In genomic region chr22:40603088-40603605, GRCh38 we compare ENCODE assay signal across 10 cellular contexts. TPM values are rescaled to one million over a fixed set of nuclear protein-coding genes. Genes with fewer than 3 reads are reported as not detected.
DNase-seq lines count a peak whose midpoint lies in the region; ATAC-seq and TF ChIP-seq lines count a peak whose summit lies in the region.
"Had no signal": no experiment of that assay in that cellular context is flagged by ENCODE, and none has a peak within 500 bp of the region (broad histone marks: within the 10 kb centered on the region; RNA-seq: fewer than 3 reads in every experiment).

No MANE protein-coding gene starts in this region.

- no peak overlapping the region for H3K4me3 ChIP-seq in astrocyte of the cerebellum (ENCODE audit: low read depth, low read length)
- no peak overlapping the region for H3K4me3 ChIP-seq in suprapubic skin

- TF ChIP-seq EP300 in suprapubic skin (IDR thresholded peaks at IDR 0.05) = no peak

- H3K4me1 ChIP-seq in suprapubic skin = peaks cover 46% of the 10 kb centered on the region

- TF ChIP-seq POLR2A in suprapubic skin (IDR thresholded peaks at IDR 0.05) = no peak

- in situ Hi-C loops in astrocyte of the cerebellum (cut with HindIII; ENCODE audit: low sequenced_read_pairs) = no loop called here

- DNase-seq in HT1080 (ENCODE audit: low read depth) (peak; percentile 40), astrocyte of the cerebellum (ENCODE audit: low read depth) (peak; percentile 67), immature natural killer cell (no peak), suprapubic skin (ENCODE audit: low spot score in 2 of 2) (no peak), NCI-H345 (lab: John Stamatoyannopoulos, UW) (no peak)
- DNase-seq: activated CD4-positive, alpha-beta T cell treated with anti-CD3 and anti-CD28 coated beads for 36 hours; aorta; occipital lobe had no signal

- no peaks in the 10 kb centered on the region for H3K36me3 ChIP-seq in suprapubic skin

- H3K4me3 Mint-ChIP-seq in immature natural killer cell = no peak overlapping the region
- H3K4me3 Mint-ChIP-seq: activated CD4-positive, alpha-beta T cell treated with anti-CD3 and anti-CD28 coated beads for 36 hours had no signal

- no peaks in the 10 kb centered on the region for H3K9me3 ChIP-seq in suprapubic skin

- whole genome bisulfite sequencing in suprapubic skin = 21% methylated on average over 4 of the region's 4 CpGs

- ATAC-seq in HG03108 (IDR thresholded peaks at IDR 0.05; ENCODE audit: unreplicated experiment) (no peak), GM21786 (IDR thresholded peaks at IDR 0.05; ENCODE audit: unreplicated experiment) (no peak)
- ATAC-seq: activated CD4-positive, alpha-beta T cell treated with anti-CD3 and anti-CD28 coated beads for 36 hours had no signal

- H3K27me3 ChIP-seq in suprapubic skin = no peaks in the 10 kb centered on the region

- H3K27me3 Mint-ChIP-seq in immature natural killer cell (ENCODE audit: low read depth in 3 of 3) = no peaks in the 10 kb centered on the region
- H3K27me3 Mint-ChIP-seq: activated CD4-positive, alpha-beta T cell treated with anti-CD3 and anti-CD28 coated beads for 36 hours had no signal

- H3K4me1 Mint-ChIP-seq in immature natural killer cell = peaks cover 49 to 76% of the 10 kb centered on the region in 2 donors

- H3K27ac Mint-ChIP-seq in immature natural killer cell = peak overlapping the region in 4 of 6 donors; percentile 17 to 53 (median 18)
- H3K27ac Mint-ChIP-seq: activated CD4-positive, alpha-beta T cell treated with anti-CD3 and anti-CD28 coated beads for 36 hours had no signal

- peak overlapping the region; percentile 4 for H3K27ac ChIP-seq in suprapubic skin

- H3K9me3 Mint-ChIP-seq in immature natural killer cell = no peaks in the 10 kb centered on the region

- H3K36me3 Mint-ChIP-seq in immature natural killer cell = no peaks in the 10 kb centered on the region

- TF ChIP-seq CTCF in astrocyte of the cerebellum (IDR thresholded peaks at IDR 0.05; ENCODE audit: low read depth, low read length, missing control alignments) (no peak), suprapubic skin (IDR thresholded peaks at IDR 0.05) (no peak)

RNA-seq across cellular contexts. Expression of gene MRTFA, which starts 33.4 kb away (rescaled TPM):
- total RNA-seq in HT1080 (2014; rRNA removed; shearing (Covaris generic)) = 23.6 and 23.9 TPM in 2 replicates
- polyA plus RNA-seq in HT1080 (2015; cell fraction: cytosol; rRNA removed) = 21.5 and 24.0 TPM in 2 replicates
- 33.8 and 40.8 TPM in 2 replicates for polyA plus RNA-seq in HT1080 (2015; cell fraction: nucleus; rRNA removed)
- 10 to 100 TPM in 1 of 3 donors, 1 to 10 TPM in 2; 5.0 to 23.5 (median 7.3) TPM for polyA plus RNA-seq in immature natural killer cell
- 100 to 1,000 TPM in 1 of 4 donors, 10 to 100 TPM in 3; 81.6 to 109 (median 94.5) TPM for total RNA-seq in suprapubic skin

Comparison
In these comparisons a context has a peak if more than half of its experiments do, and no peak if none do; other contexts are left out.
1. DNase-seq: peak in HT1080 (single experiment) and astrocyte of the cerebellum (single experiment); none in immature natural killer cell (0 of 3), suprapubic skin (0 of 2) and NCI-H345 (single experiment).